Comparison of ENCODE assay signal across 21 cellular contexts in genomic region chr1:86666368-86666767, GRCh38. TPM values are rescaled to one million over a fixed set of nuclear protein-coding genes. Genes with fewer than 3 reads are reported as not detected.
DNase-seq lines count a peak whose midpoint lies in the region; ATAC-seq and TF ChIP-seq lines count a peak whose summit lies in the region.
"Had no signal": no experiment of that assay in that cellular context is flagged by ENCODE, and none has a peak within 500 bp of the region (broad histone marks: within the 10 kb centered on the region; RNA-seq: fewer than 3 reads in every experiment).

No MANE protein-coding gene starts in this region.

- H3K4me3 ChIP-seq in mammary epithelial cell (replicated peaks in 1 of 3; ENCODE audit: insufficient read depth in 1 of 3, low read depth in 2 of 3, low read length in 3 of 3) (no peak overlapping the region), breast epithelium (no peak overlapping the region), RWPE2 (ENCODE audit: severe bottlenecking) (no peak overlapping the region), mesodermal cell (ENCODE audit: extremely low read depth, insufficient read depth, low read length, poor library complexity, severe bottlenecking) (no peak overlapping the region)
- H3K4me3 ChIP-seq: BLaER1, GM12878, GM23338, HAP-1 had no signal

- no peaks in the 10 kb centered on the region for H3K36me3 Mint-ChIP-seq in activated CD8-positive, alpha-beta T cell treated with anti-CD3 and anti-CD28 coated beads, Interleukin-2, amount 10 ng/mL, durations not matched to agents 7 days and 5 days (ENCODE audit: low read depth)
- H3K36me3 Mint-ChIP-seq: CD14-positive monocyte had no signal

- no peak for DNase-seq in mammary epithelial cell
- no peak for DNase-seq in breast epithelium (ENCODE audit: low spot score in 2 of 2)
- DNase-seq in RWPE2 (ENCODE audit: low spot score) = peak; percentile 28
- no peak for DNase-seq in activated CD8-positive, alpha-beta T cell treated with anti-CD3 and anti-CD28 coated beads, Interleukin-2, amount 10 ng/mL, durations not matched to agents 7 days and 5 days
- no peak for DNase-seq in C1 segment of cervical spinal cord (lab: John Stamatoyannopoulos, UW)
- DNase-seq in hypothalamus (lab: John Stamatoyannopoulos, UW) = no peak
- DNase-seq: CD4-positive, alpha-beta T cell; CD8-positive, alpha-beta memory T cell; DMS 273 treated with DMSO at 0.1 percent for 48 hours; DMS79; EL; GDM1; HFFc6 had no signal

- dilution Hi-C loops in mammary epithelial cell (cut with HindIII; ENCODE audit: low sequenced_read_pairs) = no loop called here

- BruUV-seq in mammary epithelial cell (replicated peaks; lab: Mats Ljungman, UMichigan) = no TSS peak

- H3K9ac ChIP-seq in mammary epithelial cell (ENCODE audit: insufficient read depth, low read length) = no peak overlapping the region
- H3K9ac ChIP-seq: BLaER1 had no signal

- H3K27ac ChIP-seq in mammary epithelial cell (ENCODE audit: insufficient read depth, low read depth, low read length) = no peak overlapping the region
- no peak overlapping the region for H3K27ac ChIP-seq in breast epithelium
- H3K27ac ChIP-seq in RWPE2 (ENCODE audit: poor library complexity, severe bottlenecking) = no peak overlapping the region
- peak overlapping the region; percentile 60 for H3K27ac ChIP-seq in mesodermal cell (ENCODE audit: low read depth, low read length, severe bottlenecking)
- H3K27ac ChIP-seq: 22Rv1, BLaER1 had no signal

- TF ChIP-seq CTCF in mammary epithelial cell (conservative IDR thresholded peaks at IDR 0.05 in 1 of 2, IDR thresholded peaks at IDR 0.05 in 1 of 2; ENCODE audit: extremely low read depth in 1 of 2, insufficient read depth in 1 of 2, low read depth in 1 of 2, low read length in 2 of 2) (no peak), breast epithelium (IDR thresholded peaks at IDR 0.05) (no peak), RWPE2 (IDR thresholded peaks at IDR 0.05; ENCODE audit: poor library complexity, severe bottlenecking) (no peak)

- intact Hi-C loops in mammary epithelial cell (cut with micrococcal nuclease) (no loop called here), breast epithelium (cut with DNase I; ENCODE audit: low total_unique reads) (no loop called here)

- no peaks in the 10 kb centered on the region for H3K4me1 Mint-ChIP-seq in activated CD8-positive, alpha-beta T cell treated with anti-CD3 and anti-CD28 coated beads, Interleukin-2, amount 10 ng/mL, durations not matched to agents 7 days and 5 days (ENCODE audit: low read depth)
- H3K4me1 Mint-ChIP-seq: CD14-positive monocyte; CD8-positive, alpha-beta memory T cell; GM23338 had no signal

- no peaks in the 10 kb centered on the region for H3K36me3 ChIP-seq in mammary epithelial cell (ENCODE audit: insufficient read depth, low read length)
- no peaks in the 10 kb centered on the region for H3K36me3 ChIP-seq in breast epithelium
- no peaks in the 10 kb centered on the region for H3K36me3 ChIP-seq in RWPE2 (ENCODE audit: low read depth)
- no peaks in the 10 kb centered on the region for H3K36me3 ChIP-seq in mesodermal cell (ENCODE audit: control insufficient read depth, insufficient read depth, low read length)
- H3K36me3 ChIP-seq: BLaER1, HAP-1 had no signal

- peak overlapping the region; percentile 51 for H2AFZ ChIP-seq in mammary epithelial cell (ENCODE audit: low read depth, low read length)
- H2AFZ ChIP-seq: GM23338 had no signal

- H4K20me1 ChIP-seq in mammary epithelial cell (ENCODE audit: insufficient read depth, low read length) = no peaks in the 10 kb centered on the region
- H4K20me1 ChIP-seq: BLaER1 had no signal

- CTCF ChIA-PET in mammary epithelial cell (lab: Charles Lee; ENCODE audit: low non-redundant PET) = no interaction called here
- CTCF ChIA-PET in activated CD8-positive, alpha-beta T cell treated with anti-CD3 and anti-CD28 coated beads, Interleukin-2, amount 10 ng/mL, durations not matched to agents 7 days and 5 days (lab: Charles Lee) = no interaction called here

- H3K9me3 Mint-ChIP-seq in activated CD8-positive, alpha-beta T cell treated with anti-CD3 and anti-CD28 coated beads, Interleukin-2, amount 10 ng/mL, durations not matched to agents 7 days and 5 days (ENCODE audit: insufficient read depth) = no peaks in the 10 kb centered on the region
- H3K9me3 Mint-ChIP-seq: CD4-positive, alpha-beta T cell; HFFc6 had no signal

- in situ Hi-C loops in mammary epithelial cell (cut with MboI; ENCODE audit: low sequenced_read_pairs in 2 of 2) = no loop called here

- H3K27ac Mint-ChIP-seq in activated CD8-positive, alpha-beta T cell treated with anti-CD3 and anti-CD28 coated beads, Interleukin-2, amount 10 ng/mL, durations not matched to agents 7 days and 5 days = no peak overlapping the region
- H3K27ac Mint-ChIP-seq: B cell; CD14-positive monocyte; CD4-positive, alpha-beta T cell; CD8-positive, alpha-beta memory T cell; GM23338; HFFc6 had no signal

- H3K4me1 ChIP-seq in mammary epithelial cell (ENCODE audit: insufficient read depth, low read length) = no peaks in the 10 kb centered on the region
- H3K4me1 ChIP-seq in breast epithelium = no peaks in the 10 kb centered on the region
- no peaks in the 10 kb centered on the region for H3K4me1 ChIP-seq in RWPE2 (ENCODE audit: insufficient read depth, poor library complexity, severe bottlenecking)
- peaks cover 13% of the 10 kb centered on the region for H3K4me1 ChIP-seq in mesodermal cell (ENCODE audit: control insufficient read depth, insufficient read depth, low read length, poor library complexity, severe bottlenecking)
- H3K4me1 ChIP-seq: BLaER1, HAP-1 had no signal

- H3K27me3 Mint-ChIP-seq in activated CD8-positive, alpha-beta T cell treated with anti-CD3 and anti-CD28 coated beads, Interleukin-2, amount 10 ng/mL, durations not matched to agents 7 days and 5 days (ENCODE audit: low read depth) = no peaks in the 10 kb centered on the region
- H3K27me3 Mint-ChIP-seq: B cell; CD4-positive, alpha-beta T cell had no signal

- H3K9me3 ChIP-seq in mammary epithelial cell (replicated peaks; ENCODE audit: insufficient read depth, low read length) (no peaks in the 10 kb centered on the region), breast epithelium (no peaks in the 10 kb centered on the region), RWPE2 (ENCODE audit: severe bottlenecking) (no peaks in the 10 kb centered on the region), mesodermal cell (ENCODE audit: control insufficient read depth, low read length) (no peaks in the 10 kb centered on the region)
- H3K9me3 ChIP-seq: BLaER1, HAP-1 had no signal

- H3K4me3 Mint-ChIP-seq in activated CD8-positive, alpha-beta T cell treated with anti-CD3 and anti-CD28 coated beads, Interleukin-2, amount 10 ng/mL, durations not matched to agents 7 days and 5 days = no peak overlapping the region
- H3K4me3 Mint-ChIP-seq: B cell; CD14-positive monocyte; CD4-positive, alpha-beta T cell; CD8-positive, alpha-beta memory T cell; GM23338; HFFc6 had no signal

- no peaks in the 10 kb centered on the region for H3K79me2 ChIP-seq in mammary epithelial cell (ENCODE audit: insufficient read depth, low read length)

- 13% methylated on average over 4 of the region's 4 CpGs for WGBS in mammary epithelial cell (ENCODE audit: low coverage, missing lambda C conversion rate)
- WGBS in mesodermal cell (ENCODE audit: insufficient coverage in 2 of 2), 2 experiments = 100% methylated on average over 3 of the region's 4 CpGs

- H3K27me3 ChIP-seq in mammary epithelial cell (ENCODE audit: insufficient read depth, low read length) = no peaks in the 10 kb centered on the region
- H3K27me3 ChIP-seq in breast epithelium = no peaks in the 10 kb centered on the region
- no peaks in the 10 kb centered on the region for H3K27me3 ChIP-seq in RWPE2 (ENCODE audit: insufficient read depth, poor library complexity, severe bottlenecking)
- H3K27me3 ChIP-seq: BLaER1 had no signal

- no peak overlapping the region for H3K4me2 ChIP-seq in mammary epithelial cell (ENCODE audit: insufficient read depth, low read depth, low read length)
- H3K4me2 ChIP-seq: BLaER1, GM23338 had no signal

- no peak for TF ChIP-seq POLR2A in breast epithelium (IDR thresholded peaks at IDR 0.05)

- ATAC-seq in RWPE2 (ENCODE audit: low read depth) = no peak
- no peak for ATAC-seq in activated CD8-positive, alpha-beta T cell treated with anti-CD3 and anti-CD28 coated beads, Interleukin-2, amount 10 ng/mL, durations not matched to agents 7 days and 5 days
- ATAC-seq: GM12878, GM23338 had no signal

- POLR2A ChIA-PET in activated CD8-positive, alpha-beta T cell treated with anti-CD3 and anti-CD28 coated beads, Interleukin-2, amount 10 ng/mL, durations not matched to agents 7 days and 5 days (lab: Charles Lee) = no interaction called here

RNA-seq across cellular contexts. Expression of gene SH3GLB1, which starts 38.0 kb away (rescaled TPM):
- total RNA-seq in mammary epithelial cell = 10 to 100 TPM; 41.8 to 93.9 TPM
- polyA plus RNA-seq in mammary epithelial cell = 36.2 TPM
- polyA minus RNA-seq in mammary epithelial cell = 68.9 TPM
- 10 to 100 TPM; 50.5 to 93.8 (median 63.8) TPM for total RNA-seq in breast epithelium
- 102 TPM for polyA plus RNA-seq in mesodermal cell (2013, experiment 1 of 2)
- polyA plus RNA-seq in mesodermal cell (2013, experiment 2 of 2) = 96.4 TPM
- total RNA-seq in activated CD8-positive, alpha-beta T cell treated with anti-CD3 and anti-CD28 coated beads, Interleukin-2, amount 10 ng/mL, durations not matched to agents 7 days and 5 days = 10 to 100 TPM; 66.9 to 69.2 TPM
